ENCODE assay signal across 2 cellular contexts in the genomic region with DNA sequence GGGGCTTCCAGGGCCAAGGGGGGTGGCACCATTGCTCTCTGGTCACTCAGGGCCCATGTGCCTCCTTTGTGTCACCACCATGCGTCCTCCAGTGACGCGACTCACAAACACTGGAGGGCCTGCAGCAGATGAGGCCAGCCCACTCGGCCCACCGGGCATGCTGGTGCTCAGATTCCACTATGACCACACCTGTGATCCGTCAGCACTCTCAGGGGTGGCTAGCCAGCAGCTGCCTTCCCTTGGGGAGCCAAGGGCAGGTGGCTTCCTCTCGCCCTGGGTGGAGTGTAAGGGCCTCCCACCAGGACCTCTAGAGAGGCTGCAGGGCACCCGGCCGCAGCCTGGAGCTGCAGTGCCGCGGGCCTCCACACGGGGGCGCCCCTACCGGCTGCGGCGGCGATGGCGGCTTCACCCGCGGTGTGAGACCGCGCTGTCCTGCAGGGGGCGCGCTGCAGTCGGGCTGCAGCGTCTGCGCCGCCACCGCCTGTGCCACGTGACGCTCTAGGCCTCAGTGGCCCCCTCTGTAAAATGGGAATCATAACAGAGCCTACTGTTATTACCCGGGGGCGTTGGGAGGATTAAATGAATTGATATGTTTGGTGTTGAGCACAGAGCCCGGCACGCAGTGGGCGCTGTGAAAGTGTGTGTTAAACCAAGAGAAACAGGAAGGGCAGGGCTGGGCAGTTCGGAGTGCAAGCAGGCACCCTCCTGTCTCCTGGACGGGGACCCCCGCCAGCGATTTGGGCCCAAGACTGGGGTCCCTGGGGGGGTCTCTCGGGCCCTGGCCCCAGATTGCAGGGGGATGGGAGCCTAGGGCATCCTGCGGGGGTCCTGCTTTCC.
TF ChIP-seq lines count a peak whose summit lies in the region.

No MANE protein-coding gene starts in this region.

TF ChIP-seq in IMR-90, 13 proteins besides CTCF, POLR2A, EP300 and RAD21 (continued from another document):
- no peak for TF ChIP-seq MXI1 (IDR thresholded peaks at IDR 0.05; ENCODE audit: borderline replicate concordance, low read depth, low read length)
- no peak for TF ChIP-seq NFE2L2 (IDR thresholded peaks at IDR 0.05; ENCODE audit: low read depth, low read length)
- TF ChIP-seq RFX5 (IDR thresholded peaks at IDR 0.05; ENCODE audit: low read depth, low read length) = no peak
- TF ChIP-seq, protein P1, sequence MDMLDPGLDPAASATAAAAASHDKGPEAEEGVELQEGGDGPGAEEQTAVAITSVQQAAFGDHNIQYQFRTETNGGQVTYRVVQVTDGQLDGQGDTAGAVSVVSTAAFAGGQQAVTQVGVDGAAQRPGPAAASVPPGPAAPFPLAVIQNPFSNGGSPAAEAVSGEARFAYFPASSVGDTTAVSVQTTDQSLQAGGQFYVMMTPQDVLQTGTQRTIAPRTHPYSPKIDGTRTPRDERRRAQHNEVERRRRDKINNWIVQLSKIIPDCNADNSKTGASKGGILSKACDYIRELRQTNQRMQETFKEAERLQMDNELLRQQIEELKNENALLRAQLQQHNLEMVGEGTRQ (IDR thresholded peaks at IDR 0.05; ENCODE audit: low read depth, low read length) = peak; percentile 79
- TF ChIP-seq, protein P2, sequence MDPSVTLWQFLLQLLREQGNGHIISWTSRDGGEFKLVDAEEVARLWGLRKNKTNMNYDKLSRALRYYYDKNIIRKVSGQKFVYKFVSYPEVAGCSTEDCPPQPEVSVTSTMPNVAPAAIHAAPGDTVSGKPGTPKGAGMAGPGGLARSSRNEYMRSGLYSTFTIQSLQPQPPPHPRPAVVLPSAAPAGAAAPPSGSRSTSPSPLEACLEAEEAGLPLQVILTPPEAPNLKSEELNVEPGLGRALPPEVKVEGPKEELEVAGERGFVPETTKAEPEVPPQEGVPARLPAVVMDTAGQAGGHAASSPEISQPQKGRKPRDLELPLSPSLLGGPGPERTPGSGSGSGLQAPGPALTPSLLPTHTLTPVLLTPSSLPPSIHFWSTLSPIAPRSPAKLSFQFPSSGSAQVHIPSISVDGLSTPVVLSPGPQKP (IDR thresholded peaks at IDR 0.05; ENCODE audit: borderline replicate concordance, low read depth, low read length) = no peak
- no peak for TF ChIP-seq FOS (IDR thresholded peaks at IDR 0.05; ENCODE audit: low read depth, low read length)

TF ChIP-seq in WTC11, 78 proteins besides CTCF, POLR2A, EP300 and RAD21 (continued from another document and continues in another):
- TF ChIP-seq, protein P3, sequence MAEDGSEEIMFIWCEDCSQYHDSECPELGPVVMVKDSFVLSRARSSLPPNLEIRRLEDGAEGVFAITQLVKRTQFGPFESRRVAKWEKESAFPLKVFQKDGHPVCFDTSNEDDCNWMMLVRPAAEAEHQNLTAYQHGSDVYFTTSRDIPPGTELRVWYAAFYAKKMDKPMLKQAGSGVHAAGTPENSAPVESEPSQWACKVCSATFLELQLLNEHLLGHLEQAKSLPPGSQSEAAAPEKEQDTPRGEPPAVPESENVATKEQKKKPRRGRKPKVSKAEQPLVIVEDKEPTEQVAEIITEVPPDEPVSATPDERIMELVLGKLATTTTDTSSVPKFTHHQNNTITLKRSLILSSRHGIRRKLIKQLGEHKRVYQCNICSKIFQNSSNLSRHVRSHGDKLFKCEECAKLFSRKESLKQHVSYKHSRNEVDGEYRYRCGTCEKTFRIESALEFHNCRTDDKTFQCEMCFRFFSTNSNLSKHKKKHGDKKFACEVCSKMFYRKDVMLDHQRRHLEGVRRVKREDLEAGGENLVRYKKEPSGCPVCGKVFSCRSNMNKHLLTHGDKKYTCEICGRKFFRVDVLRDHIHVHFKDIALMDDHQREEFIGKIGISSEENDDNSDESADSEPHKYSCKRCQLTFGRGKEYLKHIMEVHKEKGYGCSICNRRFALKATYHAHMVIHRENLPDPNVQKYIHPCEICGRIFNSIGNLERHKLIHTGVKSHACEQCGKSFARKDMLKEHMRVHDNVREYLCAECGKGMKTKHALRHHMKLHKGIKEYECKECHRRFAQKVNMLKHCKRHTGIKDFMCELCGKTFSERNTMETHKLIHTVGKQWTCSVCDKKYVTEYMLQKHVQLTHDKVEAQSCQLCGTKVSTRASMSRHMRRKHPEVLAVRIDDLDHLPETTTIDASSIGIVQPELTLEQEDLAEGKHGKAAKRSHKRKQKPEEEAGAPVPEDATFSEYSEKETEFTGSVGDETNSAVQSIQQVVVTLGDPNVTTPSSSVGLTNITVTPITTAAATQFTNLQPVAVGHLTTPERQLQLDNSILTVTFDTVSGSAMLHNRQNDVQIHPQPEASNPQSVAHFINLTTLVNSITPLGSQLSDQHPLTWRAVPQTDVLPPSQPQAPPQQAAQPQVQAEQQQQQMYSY (CRISPR knock-in tag; IDR thresholded peaks at IDR 0.05) = no peak
- TF ChIP-seq GTF2I (CRISPR knock-in tag; conservative IDR thresholded peaks at IDR 0.05) (peak; percentile 97), ZNF396 (CRISPR knock-in tag; IDR thresholded peaks at IDR 0.05; ENCODE audit: borderline replicate concordance) (peak; percentile 87; the same call in 1 of the 2 replicates), NR1H2 (CRISPR knock-in tag; IDR thresholded peaks at IDR 0.05) (no peak), ZNF423 (CRISPR knock-in tag; IDR thresholded peaks at IDR 0.05) (no peak), HMGA2 (CRISPR knock-in tag; IDR thresholded peaks at IDR 0.05) (no peak), ZNF232 (CRISPR knock-in tag; IDR thresholded peaks at IDR 0.05) (no peak), FOXP1 (CRISPR knock-in tag; IDR thresholded peaks at IDR 0.05; ENCODE audit: borderline replicate concordance) (no peak), FOXJ3 (CRISPR knock-in tag; IDR thresholded peaks at IDR 0.05; ENCODE audit: borderline replicate concordance) (no peak), PRRX2 (CRISPR knock-in tag; IDR thresholded peaks at IDR 0.05) (no peak), ZNF671 (CRISPR knock-in tag; IDR thresholded peaks at IDR 0.05) (0 out of 2 replicates have a peak, but pooled peaks have one; percentile 52)
- TF ChIP-seq, protein P4, sequence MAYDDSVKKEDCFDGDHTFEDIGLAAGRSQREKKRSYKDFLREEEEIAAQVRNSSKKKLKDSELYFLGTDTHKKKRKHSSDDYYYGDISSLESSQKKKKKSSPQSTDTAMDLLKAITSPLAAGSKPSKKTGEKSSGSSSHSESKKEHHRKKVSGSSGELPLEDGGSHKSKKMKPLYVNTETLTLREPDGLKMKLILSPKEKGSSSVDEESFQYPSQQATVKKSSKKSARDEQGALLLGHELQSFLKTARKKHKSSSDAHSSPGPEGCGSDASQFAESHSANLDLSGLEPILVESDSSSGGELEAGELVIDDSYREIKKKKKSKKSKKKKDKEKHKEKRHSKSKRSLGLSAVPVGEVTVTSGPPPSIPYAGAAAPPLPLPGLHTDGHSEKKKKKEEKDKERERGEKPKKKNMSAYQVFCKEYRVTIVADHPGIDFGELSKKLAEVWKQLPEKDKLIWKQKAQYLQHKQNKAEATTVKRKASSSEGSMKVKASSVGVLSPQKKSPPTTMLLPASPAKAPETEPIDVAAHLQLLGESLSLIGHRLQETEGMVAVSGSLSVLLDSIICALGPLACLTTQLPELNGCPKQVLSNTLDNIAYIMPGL (CRISPR knock-in tag; IDR thresholded peaks at IDR 0.05) = peak; percentile 99
- TF ChIP-seq, protein P5, sequence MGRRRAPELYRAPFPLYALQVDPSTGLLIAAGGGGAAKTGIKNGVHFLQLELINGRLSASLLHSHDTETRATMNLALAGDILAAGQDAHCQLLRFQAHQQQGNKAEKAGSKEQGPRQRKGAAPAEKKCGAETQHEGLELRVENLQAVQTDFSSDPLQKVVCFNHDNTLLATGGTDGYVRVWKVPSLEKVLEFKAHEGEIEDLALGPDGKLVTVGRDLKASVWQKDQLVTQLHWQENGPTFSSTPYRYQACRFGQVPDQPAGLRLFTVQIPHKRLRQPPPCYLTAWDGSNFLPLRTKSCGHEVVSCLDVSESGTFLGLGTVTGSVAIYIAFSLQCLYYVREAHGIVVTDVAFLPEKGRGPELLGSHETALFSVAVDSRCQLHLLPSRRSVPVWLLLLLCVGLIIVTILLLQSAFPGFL (CRISPR knock-in tag; IDR thresholded peaks at IDR 0.05; ENCODE audit: borderline replicate concordance) = no peak; the same call in 1 of the 2 replicates
- TF ChIP-seq, protein P6, sequence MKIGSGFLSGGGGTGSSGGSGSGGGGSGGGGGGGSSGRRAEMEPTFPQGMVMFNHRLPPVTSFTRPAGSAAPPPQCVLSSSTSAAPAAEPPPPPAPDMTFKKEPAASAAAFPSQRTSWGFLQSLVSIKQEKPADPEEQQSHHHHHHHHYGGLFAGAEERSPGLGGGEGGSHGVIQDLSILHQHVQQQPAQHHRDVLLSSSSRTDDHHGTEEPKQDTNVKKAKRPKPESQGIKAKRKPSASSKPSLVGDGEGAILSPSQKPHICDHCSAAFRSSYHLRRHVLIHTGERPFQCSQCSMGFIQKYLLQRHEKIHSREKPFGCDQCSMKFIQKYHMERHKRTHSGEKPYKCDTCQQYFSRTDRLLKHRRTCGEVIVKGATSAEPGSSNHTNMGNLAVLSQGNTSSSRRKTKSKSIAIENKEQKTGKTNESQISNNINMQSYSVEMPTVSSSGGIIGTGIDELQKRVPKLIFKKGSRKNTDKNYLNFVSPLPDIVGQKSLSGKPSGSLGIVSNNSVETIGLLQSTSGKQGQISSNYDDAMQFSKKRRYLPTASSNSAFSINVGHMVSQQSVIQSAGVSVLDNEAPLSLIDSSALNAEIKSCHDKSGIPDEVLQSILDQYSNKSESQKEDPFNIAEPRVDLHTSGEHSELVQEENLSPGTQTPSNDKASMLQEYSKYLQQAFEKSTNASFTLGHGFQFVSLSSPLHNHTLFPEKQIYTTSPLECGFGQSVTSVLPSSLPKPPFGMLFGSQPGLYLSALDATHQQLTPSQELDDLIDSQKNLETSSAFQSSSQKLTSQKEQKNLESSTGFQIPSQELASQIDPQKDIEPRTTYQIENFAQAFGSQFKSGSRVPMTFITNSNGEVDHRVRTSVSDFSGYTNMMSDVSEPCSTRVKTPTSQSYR (CRISPR knock-in tag; IDR thresholded peaks at IDR 0.05) = 0 out of 2 replicates have a peak, but pooled peaks have one; percentile 26
- TF ChIP-seq, protein P7, sequence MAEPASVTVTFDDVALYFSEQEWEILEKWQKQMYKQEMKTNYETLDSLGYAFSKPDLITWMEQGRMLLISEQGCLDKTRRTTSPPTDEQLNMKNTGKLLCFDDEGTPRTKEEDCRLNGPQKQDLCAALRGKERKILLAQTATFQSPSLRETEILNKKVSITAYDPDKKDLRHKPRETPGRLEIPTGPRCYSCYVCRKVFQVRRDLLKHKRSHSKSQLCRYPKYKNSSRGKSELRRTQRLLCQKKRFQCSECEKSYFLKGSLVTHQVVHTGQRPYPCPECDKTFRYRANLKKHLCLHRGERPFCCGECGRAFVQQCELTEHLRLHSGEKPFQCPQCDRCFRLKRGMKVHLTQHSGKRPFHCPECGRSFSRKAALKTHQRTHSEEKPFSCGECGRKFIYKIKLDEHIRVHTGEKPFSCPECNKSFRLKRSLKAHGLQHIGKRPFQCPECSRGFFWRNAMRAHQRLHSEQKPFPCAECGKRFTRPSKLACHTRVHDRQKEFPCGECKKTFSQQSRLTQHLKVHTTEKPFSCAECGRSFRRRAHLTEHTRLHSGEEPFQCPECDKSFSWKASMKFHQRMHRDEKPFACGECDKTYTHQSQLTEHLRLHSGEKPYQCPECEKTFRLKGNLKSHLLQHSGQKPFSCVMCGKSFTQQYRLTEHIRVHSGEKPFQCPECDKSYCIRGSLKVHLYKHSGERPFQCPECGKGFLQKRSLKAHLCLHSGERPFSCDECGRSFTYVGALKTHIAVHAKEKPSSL (CRISPR knock-in tag; conservative IDR thresholded peaks at IDR 0.05) = no peak
- TF ChIP-seq, protein P8, sequence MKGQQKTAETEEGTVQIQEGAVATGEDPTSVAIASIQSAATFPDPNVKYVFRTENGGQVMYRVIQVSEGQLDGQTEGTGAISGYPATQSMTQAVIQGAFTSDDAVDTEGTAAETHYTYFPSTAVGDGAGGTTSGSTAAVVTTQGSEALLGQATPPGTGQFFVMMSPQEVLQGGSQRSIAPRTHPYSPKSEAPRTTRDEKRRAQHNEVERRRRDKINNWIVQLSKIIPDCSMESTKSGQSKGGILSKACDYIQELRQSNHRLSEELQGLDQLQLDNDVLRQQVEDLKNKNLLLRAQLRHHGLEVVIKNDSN (CRISPR knock-in tag; IDR thresholded peaks at IDR 0.05) = peak; percentile 97
- TF ChIP-seq, protein P9, sequence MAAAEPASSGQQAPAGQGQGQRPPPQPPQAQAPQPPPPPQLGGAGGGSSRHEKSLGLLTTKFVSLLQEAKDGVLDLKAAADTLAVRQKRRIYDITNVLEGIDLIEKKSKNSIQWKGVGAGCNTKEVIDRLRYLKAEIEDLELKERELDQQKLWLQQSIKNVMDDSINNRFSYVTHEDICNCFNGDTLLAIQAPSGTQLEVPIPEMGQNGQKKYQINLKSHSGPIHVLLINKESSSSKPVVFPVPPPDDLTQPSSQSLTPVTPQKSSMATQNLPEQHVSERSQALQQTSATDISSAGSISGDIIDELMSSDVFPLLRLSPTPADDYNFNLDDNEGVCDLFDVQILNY (CRISPR knock-in tag; IDR thresholded peaks at IDR 0.05) = peak; percentile 65; the same call in 1 of the 2 replicates
- TF ChIP-seq, protein P10, sequence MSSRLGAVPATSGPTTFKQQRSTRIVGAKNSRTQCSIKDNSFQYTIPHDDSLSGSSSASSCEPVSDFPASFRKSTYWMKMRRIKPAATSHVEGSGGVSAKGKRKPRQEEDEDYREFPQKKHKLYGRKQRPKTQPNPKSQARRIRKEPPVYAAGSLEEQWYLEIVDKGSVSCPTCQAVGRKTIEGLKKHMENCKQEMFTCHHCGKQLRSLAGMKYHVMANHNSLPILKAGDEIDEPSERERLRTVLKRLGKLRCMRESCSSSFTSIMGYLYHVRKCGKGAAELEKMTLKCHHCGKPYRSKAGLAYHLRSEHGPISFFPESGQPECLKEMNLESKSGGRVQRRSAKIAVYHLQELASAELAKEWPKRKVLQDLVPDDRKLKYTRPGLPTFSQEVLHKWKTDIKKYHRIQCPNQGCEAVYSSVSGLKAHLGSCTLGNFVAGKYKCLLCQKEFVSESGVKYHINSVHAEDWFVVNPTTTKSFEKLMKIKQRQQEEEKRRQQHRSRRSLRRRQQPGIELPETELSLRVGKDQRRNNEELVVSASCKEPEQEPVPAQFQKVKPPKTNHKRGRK (CRISPR knock-in tag; IDR thresholded peaks at IDR 0.05; ENCODE audit: borderline replicate concordance) = no peak
- TF ChIP-seq, protein P11, sequence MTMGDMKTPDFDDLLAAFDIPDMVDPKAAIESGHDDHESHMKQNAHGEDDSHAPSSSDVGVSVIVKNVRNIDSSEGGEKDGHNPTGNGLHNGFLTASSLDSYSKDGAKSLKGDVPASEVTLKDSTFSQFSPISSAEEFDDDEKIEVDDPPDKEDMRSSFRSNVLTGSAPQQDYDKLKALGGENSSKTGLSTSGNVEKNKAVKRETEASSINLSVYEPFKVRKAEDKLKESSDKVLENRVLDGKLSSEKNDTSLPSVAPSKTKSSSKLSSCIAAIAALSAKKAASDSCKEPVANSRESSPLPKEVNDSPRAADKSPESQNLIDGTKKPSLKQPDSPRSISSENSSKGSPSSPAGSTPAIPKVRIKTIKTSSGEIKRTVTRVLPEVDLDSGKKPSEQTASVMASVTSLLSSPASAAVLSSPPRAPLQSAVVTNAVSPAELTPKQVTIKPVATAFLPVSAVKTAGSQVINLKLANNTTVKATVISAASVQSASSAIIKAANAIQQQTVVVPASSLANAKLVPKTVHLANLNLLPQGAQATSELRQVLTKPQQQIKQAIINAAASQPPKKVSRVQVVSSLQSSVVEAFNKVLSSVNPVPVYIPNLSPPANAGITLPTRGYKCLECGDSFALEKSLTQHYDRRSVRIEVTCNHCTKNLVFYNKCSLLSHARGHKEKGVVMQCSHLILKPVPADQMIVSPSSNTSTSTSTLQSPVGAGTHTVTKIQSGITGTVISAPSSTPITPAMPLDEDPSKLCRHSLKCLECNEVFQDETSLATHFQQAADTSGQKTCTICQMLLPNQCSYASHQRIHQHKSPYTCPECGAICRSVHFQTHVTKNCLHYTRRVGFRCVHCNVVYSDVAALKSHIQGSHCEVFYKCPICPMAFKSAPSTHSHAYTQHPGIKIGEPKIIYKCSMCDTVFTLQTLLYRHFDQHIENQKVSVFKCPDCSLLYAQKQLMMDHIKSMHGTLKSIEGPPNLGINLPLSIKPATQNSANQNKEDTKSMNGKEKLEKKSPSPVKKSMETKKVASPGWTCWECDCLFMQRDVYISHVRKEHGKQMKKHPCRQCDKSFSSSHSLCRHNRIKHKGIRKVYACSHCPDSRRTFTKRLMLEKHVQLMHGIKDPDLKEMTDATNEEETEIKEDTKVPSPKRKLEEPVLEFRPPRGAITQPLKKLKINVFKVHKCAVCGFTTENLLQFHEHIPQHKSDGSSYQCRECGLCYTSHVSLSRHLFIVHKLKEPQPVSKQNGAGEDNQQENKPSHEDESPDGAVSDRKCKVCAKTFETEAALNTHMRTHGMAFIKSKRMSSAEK (CRISPR knock-in tag; IDR thresholded peaks at IDR 0.05; ENCODE audit: borderline replicate concordance) = peak; percentile 70; the same call in 1 of the 2 replicates
